ENCODE assay signal across 30 cellular contexts in the genomic region with DNA sequence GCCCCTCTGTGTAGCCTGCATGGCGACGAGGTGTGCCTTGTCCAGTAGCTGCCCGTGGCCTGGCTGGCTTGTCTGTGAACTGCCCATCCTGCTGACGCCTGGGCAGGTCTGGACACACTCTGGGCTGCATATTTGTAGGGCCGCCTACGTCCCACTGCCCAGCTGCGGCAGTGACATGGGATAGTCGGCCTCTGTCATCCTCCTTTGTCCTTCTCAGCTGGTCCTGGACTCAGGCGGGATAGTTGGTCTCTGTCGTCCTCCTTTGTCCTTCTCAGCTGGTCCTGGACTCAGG. TPM values are rescaled to one million over a fixed set of nuclear protein-coding genes. Genes with fewer than 3 reads are reported as not detected.
"Had no signal": no experiment of that assay in that cellular context is flagged by ENCODE, and none has a peak within 500 bp of the region (broad histone marks: within the 10 kb centered on the region; RNA-seq: fewer than 3 reads in every experiment).

No MANE protein-coding gene starts in this region.

- H3K9me3 ChIP-seq: esophagus muscularis mucosa, gastroesophageal sphincter, heart left ventricle, prostate gland, right atrium auricular region, suprapubic skin, transverse colon, upper lobe of right lung, uterus had no signal

- H2AFZ ChIP-seq: hepatocyte had no signal

- FAIRE-seq: colon, endothelial cell of umbilical vein, kidney had no signal

- H3K27ac ChIP-seq: esophagus muscularis mucosa, foreskin keratinocyte, gastroesophageal sphincter, heart left ventricle, hepatocyte, prostate gland, right atrium auricular region, suprapubic skin, transverse colon, upper lobe of right lung, uterus had no signal

- ATAC-seq: foreskin keratinocyte; gastroesophageal sphincter; heart left ventricle; left lobe of liver; naive thymus-derived CD4-positive, alpha-beta T cell; sciatic nerve; stimulated activated naive CD8-positive, alpha-beta T cell treated with anti-CD3 and anti-CD28 coated beads, Interleukin-15, amount 100 ng/mL, for 72 hours; upper lobe of right lung had no signal

- H3K4me3 ChIP-seq: dorsolateral prefrontal cortex, esophagus muscularis mucosa, gastroesophageal sphincter, heart left ventricle, hepatocyte, lung, prostate gland, right atrium auricular region, smooth muscle cell, suprapubic skin, transverse colon, upper lobe of right lung, uterus had no signal

- H3K36me3 ChIP-seq: esophagus muscularis mucosa, gastroesophageal sphincter, heart left ventricle, prostate gland, right atrium auricular region, transverse colon, upper lobe of right lung, uterus had no signal

- H3K4me2 ChIP-seq: hepatocyte, smooth muscle cell had no signal

- H3K79me2 ChIP-seq: hepatocyte had no signal

- H3K27me3 ChIP-seq: dorsolateral prefrontal cortex, heart left ventricle, hepatocyte, right atrium auricular region, suprapubic skin, transverse colon, upper lobe of right lung, uterus had no signal

- H3K4me1 ChIP-seq: foreskin keratinocyte, uterus had no signal

- DNase-seq: dorsolateral prefrontal cortex; effector CD8-positive, alpha-beta T cell; foreskin keratinocyte; heart left ventricle; kidney; mesenchymal stem cell; midbrain; naive thymus-derived CD4-positive, alpha-beta T cell; stimulated activated CD4-positive, alpha-beta T cell treated with anti-CD3 and anti-CD28 coated beads, Interleukin-12 subunit alpha, Interleukin-12 subunit beta, amount 100 ng/mL, for 4 hours; stimulated activated CD4-positive, alpha-beta T cell treated with anti-CD3 and anti-CD28 coated beads, Interleukin-1b, Interleukin-23, amount 100 ng/mL, for 48 hours; stimulated activated CD4-positive, alpha-beta T cell treated with anti-CD3 and anti-CD28 coated beads, Interleukin-4, amount 100 ng/mL, for 1 hour; stimulated activated CD8-positive, alpha-beta memory T cell treated with anti-CD3 and anti-CD28 coated beads, Interleukin-4, amount 100 ng/mL, for 48 hours; stimulated activated naive CD4-positive, alpha-beta T cell; stimulated activated naive CD8-positive, alpha-beta T cell treated with anti-CD3 and anti-CD28 coated beads, Interleukin-15, amount 100 ng/mL, for 72 hours; transverse colon; upper lobe of right lung; uterus had no signal

RNA-seq across cellular contexts. Expression of a gene that starts 14.5 kb away (rescaled TPM):
- total RNA-seq: endothelial cell of umbilical vein, right atrium auricular region had no signal
- polyA plus RNA-seq: endothelial cell of umbilical vein; fibroblast of lung; naive thymus-derived CD4-positive, alpha-beta T cell had no signal
